In the genomic region with DNA sequence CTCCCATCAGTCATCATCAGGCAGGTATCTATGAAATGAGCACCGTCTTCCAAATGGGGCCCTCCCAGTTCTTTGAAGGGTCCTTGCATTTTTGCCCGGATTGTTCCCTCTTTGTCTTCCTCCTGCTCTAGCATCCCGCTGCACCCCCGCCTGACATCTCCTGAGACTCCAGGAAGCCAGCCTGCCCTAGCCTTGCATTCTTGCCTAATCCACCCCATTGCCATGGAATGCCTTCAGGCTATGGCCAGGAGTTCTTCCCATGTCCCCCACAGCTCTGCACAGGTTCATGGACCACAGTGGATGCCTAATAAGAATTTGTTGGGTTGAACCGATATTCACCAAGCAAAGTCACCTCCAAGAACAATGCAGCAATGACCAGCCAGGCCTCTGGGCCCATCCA, we compare ENCODE assay signal across 24 cellular contexts.
A peak's percentile ranks its signal among the peaks of the same experiment; 100 is the strongest.
DNase-seq lines count a peak whose midpoint lies in the region; ATAC-seq and TF ChIP-seq lines count a peak whose summit lies in the region.
"Had no signal": no experiment of that assay in that cellular context is flagged by ENCODE, and none has a peak within 500 bp of the region (broad histone marks: within the 10 kb centered on the region; RNA-seq: fewer than 3 reads in every experiment).

No MANE protein-coding gene starts in this region.

- DNase-seq in left ventricle myocardium inferior = no peak
- DNase-seq in Right ventricle myocardium inferior (ENCODE audit: missing footprints) = no peak
- no peak for DNase-seq in RWPE1 (ENCODE audit: low spot score)
- DNase-seq in iPS-NIHi7 (ENCODE audit: extremely low spot score) = peak; percentile 48
- DNase-seq in NCI-H524 (lab: John Stamatoyannopoulos, UW) = no peak
- DNase-seq in kidney glomerular epithelial cell (lab: John Stamatoyannopoulos, UW) = no peak
- DNase-seq in activated CD4-positive, CD25-positive, alpha-beta regulatory T cell treated with anti-CD3 and anti-CD28 coated beads, Interleukin-2, amount 50 U/mL, for 72 hours = no peak
- no peak for DNase-seq in NCI-H345 (lab: John Stamatoyannopoulos, UW)
- DNase-seq: activated CD4-positive, CD25-positive, alpha-beta regulatory T cell; activated CD8-positive, alpha-beta T cell treated with anti-CD3 and anti-CD28 coated beads for 36 hours; activated naive CD4-positive, alpha-beta T cell treated with Interleukin-2 at 50 U/mL for 16 hours; activated T-cell treated with anti-CD3 and anti-CD28 coated beads, Interleukin-2, amount 50 U/mL, for 1 hour; effector memory CD4-positive, alpha-beta T cell; mammary epithelial cell; naive B cell; NCI-H1436 treated with DMSO at 0.1 percent for 48 hours; NCI-H2171; NCI-H774; OCI-M1; small intestine; stimulated activated CD4-positive, alpha-beta T cell treated with anti-CD3 and anti-CD28 coated beads, Interleukin-4, amount 100 ng/mL, for 24 hours; T-helper 2 cell had no signal

- no peak overlapping the region for H3K4me3 ChIP-seq in left ventricle myocardium inferior
- H3K4me3 ChIP-seq: ascending aorta, prostate gland had no signal

- no peak for ATAC-seq in Right ventricle myocardium inferior
- ATAC-seq: activated CD8-positive, alpha-beta T cell treated with anti-CD3 and anti-CD28 coated beads for 36 hours had no signal

- intact Hi-C loops in left ventricle myocardium inferior (cut with micrococcal nuclease) (no loop called here), Right ventricle myocardium inferior (cut with DNase I) (no loop called here)

- CTCF ChIA-PET in RWPE1 (lab: Yijun Ruan, JAX) = no interaction called here

- TF ChIP-seq CTCF in left ventricle myocardium inferior (IDR thresholded peaks at IDR 0.05; ENCODE audit: borderline replicate concordance) (no peak), RWPE1 (conservative IDR thresholded peaks at IDR 0.05; ENCODE audit: low read depth) (no peak)

- H3K27ac ChIP-seq in left ventricle myocardium inferior (replicated peaks) = peak overlapping the region; percentile 99
- H3K27ac ChIP-seq in RWPE1 = peak overlapping the region; percentile 38
- H3K27ac ChIP-seq: ascending aorta, prostate gland had no signal

- no peaks in the 10 kb centered on the region for H3K27me3 ChIP-seq in left ventricle myocardium inferior (ENCODE audit: low read depth)
- H3K27me3 ChIP-seq: ascending aorta had no signal

- no peaks in the 10 kb centered on the region for H3K9me3 ChIP-seq in left ventricle myocardium inferior (replicated peaks)
- H3K9me3 ChIP-seq: ascending aorta, prostate gland had no signal

- peaks cover 100% of the 10 kb centered on the region for H3K4me1 ChIP-seq in left ventricle myocardium inferior

- H3K36me3 ChIP-seq in left ventricle myocardium inferior = peaks cover 9% of the 10 kb centered on the region
- H3K36me3 ChIP-seq: prostate gland had no signal

- POLR2A ChIA-PET in RWPE1 (lab: Yijun Ruan, JAX; ENCODE audit: low non-redundant PET) = no interaction called here
